In the genomic region with DNA sequence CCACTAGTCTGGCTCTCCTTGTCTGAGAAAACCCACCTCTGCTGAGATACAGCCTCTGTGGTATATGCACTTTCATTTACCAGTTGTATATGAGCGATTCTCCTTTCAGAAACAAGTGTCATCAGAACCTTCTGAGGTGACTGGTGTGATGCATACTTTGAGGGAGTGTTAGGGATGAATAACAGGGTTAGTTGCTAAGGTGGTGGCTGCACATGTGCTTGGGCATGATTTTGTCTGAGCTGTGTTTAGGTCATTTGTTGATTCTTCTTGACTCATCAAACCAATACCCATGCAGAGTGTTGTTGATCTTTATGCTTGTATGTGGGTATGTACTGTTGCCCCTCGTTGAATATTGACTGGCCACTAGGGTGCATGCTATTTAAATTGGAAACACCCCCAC, we compare ENCODE assay signal across 1 cellular context.
TF ChIP-seq lines count a peak whose summit lies in the region.

No MANE protein-coding gene starts in this region.

TF ChIP-seq in WTC11, 78 proteins besides CTCF, POLR2A, EP300 and RAD21 (continued from another document):
- TF ChIP-seq, protein P1, sequence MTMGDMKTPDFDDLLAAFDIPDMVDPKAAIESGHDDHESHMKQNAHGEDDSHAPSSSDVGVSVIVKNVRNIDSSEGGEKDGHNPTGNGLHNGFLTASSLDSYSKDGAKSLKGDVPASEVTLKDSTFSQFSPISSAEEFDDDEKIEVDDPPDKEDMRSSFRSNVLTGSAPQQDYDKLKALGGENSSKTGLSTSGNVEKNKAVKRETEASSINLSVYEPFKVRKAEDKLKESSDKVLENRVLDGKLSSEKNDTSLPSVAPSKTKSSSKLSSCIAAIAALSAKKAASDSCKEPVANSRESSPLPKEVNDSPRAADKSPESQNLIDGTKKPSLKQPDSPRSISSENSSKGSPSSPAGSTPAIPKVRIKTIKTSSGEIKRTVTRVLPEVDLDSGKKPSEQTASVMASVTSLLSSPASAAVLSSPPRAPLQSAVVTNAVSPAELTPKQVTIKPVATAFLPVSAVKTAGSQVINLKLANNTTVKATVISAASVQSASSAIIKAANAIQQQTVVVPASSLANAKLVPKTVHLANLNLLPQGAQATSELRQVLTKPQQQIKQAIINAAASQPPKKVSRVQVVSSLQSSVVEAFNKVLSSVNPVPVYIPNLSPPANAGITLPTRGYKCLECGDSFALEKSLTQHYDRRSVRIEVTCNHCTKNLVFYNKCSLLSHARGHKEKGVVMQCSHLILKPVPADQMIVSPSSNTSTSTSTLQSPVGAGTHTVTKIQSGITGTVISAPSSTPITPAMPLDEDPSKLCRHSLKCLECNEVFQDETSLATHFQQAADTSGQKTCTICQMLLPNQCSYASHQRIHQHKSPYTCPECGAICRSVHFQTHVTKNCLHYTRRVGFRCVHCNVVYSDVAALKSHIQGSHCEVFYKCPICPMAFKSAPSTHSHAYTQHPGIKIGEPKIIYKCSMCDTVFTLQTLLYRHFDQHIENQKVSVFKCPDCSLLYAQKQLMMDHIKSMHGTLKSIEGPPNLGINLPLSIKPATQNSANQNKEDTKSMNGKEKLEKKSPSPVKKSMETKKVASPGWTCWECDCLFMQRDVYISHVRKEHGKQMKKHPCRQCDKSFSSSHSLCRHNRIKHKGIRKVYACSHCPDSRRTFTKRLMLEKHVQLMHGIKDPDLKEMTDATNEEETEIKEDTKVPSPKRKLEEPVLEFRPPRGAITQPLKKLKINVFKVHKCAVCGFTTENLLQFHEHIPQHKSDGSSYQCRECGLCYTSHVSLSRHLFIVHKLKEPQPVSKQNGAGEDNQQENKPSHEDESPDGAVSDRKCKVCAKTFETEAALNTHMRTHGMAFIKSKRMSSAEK (CRISPR knock-in tag; IDR thresholded peaks at IDR 0.05; ENCODE audit: borderline replicate concordance) = no peak
- TF ChIP-seq ZSCAN18 (CRISPR knock-in tag; IDR thresholded peaks at IDR 0.05) (no peak), ZBTB21 (CRISPR knock-in tag; IDR thresholded peaks at IDR 0.05; ENCODE audit: borderline replicate concordance) (no peak), SOX15 (CRISPR knock-in tag; IDR thresholded peaks at IDR 0.05) (no peak), ARID4B (CRISPR knock-in tag; IDR thresholded peaks at IDR 0.05; ENCODE audit: borderline replicate concordance) (no peak), FOXJ3 (CRISPR knock-in tag; IDR thresholded peaks at IDR 0.05; ENCODE audit: borderline replicate concordance) (no peak), NFATC4 (CRISPR knock-in tag; IDR thresholded peaks at IDR 0.05) (no peak)
- TF ChIP-seq, protein P2, sequence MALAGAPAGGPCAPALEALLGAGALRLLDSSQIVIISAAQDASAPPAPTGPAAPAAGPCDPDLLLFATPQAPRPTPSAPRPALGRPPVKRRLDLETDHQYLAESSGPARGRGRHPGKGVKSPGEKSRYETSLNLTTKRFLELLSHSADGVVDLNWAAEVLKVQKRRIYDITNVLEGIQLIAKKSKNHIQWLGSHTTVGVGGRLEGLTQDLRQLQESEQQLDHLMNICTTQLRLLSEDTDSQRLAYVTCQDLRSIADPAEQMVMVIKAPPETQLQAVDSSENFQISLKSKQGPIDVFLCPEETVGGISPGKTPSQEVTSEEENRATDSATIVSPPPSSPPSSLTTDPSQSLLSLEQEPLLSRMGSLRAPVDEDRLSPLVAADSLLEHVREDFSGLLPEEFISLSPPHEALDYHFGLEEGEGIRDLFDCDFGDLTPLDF (CRISPR knock-in tag; IDR thresholded peaks at IDR 0.05) = no peak
- TF ChIP-seq, protein P3, sequence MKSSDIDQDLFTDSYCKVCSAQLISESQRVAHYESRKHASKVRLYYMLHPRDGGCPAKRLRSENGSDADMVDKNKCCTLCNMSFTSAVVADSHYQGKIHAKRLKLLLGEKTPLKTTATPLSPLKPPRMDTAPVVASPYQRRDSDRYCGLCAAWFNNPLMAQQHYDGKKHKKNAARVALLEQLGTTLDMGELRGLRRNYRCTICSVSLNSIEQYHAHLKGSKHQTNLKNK (CRISPR knock-in tag; IDR thresholded peaks at IDR 0.05) = no peak
- TF ChIP-seq, protein P4, sequence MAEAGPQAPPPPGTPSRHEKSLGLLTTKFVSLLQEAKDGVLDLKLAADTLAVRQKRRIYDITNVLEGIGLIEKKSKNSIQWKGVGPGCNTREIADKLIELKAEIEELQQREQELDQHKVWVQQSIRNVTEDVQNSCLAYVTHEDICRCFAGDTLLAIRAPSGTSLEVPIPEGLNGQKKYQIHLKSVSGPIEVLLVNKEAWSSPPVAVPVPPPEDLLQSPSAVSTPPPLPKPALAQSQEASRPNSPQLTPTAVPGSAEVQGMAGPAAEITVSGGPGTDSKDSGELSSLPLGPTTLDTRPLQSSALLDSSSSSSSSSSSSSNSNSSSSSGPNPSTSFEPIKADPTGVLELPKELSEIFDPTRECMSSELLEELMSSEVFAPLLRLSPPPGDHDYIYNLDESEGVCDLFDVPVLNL (CRISPR knock-in tag; IDR thresholded peaks at IDR 0.05; ENCODE audit: borderline replicate concordance, low read depth) = no peak
